Comparison of ENCODE assay signal across 2 cellular contexts in genomic region chr1:167190747-167191237, GRCh38.
A peak's percentile ranks its signal among the peaks of the same experiment; 100 is the strongest.
TF ChIP-seq lines count a peak whose summit lies in the region.

No MANE protein-coding gene starts in this region.

TF ChIP-seq in GM23338, 12 proteins besides CTCF, POLR2A, EP300 and RAD21:
- no peak for TF ChIP-seq EZH2phosphoT487 (IDR thresholded peaks at IDR 0.05; ENCODE audit: unreplicated experiment)
- TF ChIP-seq, protein P1, sequence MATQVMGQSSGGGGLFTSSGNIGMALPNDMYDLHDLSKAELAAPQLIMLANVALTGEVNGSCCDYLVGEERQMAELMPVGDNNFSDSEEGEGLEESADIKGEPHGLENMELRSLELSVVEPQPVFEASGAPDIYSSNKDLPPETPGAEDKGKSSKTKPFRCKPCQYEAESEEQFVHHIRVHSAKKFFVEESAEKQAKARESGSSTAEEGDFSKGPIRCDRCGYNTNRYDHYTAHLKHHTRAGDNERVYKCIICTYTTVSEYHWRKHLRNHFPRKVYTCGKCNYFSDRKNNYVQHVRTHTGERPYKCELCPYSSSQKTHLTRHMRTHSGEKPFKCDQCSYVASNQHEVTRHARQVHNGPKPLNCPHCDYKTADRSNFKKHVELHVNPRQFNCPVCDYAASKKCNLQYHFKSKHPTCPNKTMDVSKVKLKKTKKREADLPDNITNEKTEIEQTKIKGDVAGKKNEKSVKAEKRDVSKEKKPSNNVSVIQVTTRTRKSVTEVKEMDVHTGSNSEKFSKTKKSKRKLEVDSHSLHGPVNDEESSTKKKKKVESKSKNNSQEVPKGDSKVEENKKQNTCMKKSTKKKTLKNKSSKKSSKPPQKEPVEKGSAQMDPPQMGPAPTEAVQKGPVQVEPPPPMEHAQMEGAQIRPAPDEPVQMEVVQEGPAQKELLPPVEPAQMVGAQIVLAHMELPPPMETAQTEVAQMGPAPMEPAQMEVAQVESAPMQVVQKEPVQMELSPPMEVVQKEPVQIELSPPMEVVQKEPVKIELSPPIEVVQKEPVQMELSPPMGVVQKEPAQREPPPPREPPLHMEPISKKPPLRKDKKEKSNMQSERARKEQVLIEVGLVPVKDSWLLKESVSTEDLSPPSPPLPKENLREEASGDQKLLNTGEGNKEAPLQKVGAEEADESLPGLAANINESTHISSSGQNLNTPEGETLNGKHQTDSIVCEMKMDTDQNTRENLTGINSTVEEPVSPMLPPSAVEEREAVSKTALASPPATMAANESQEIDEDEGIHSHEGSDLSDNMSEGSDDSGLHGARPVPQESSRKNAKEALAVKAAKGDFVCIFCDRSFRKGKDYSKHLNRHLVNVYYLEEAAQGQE (IDR thresholded peaks at IDR 0.05; ENCODE audit: unreplicated experiment) = no peak
- no peak for TF ChIP-seq STAT1 (IDR thresholded peaks at IDR 0.05; ENCODE audit: unreplicated experiment)
- no peak for TF ChIP-seq NANOG (IDR thresholded peaks at IDR 0.05; ENCODE audit: borderline replicate concordance)
- TF ChIP-seq POLR2AphosphoS5 (IDR thresholded peaks at IDR 0.05; ENCODE audit: low read depth) = no peak
- TF ChIP-seq ZNF462 (CRISPR knock-in tag; IDR thresholded peaks at IDR 0.05) = no peak
- TF ChIP-seq JUNB (IDR thresholded peaks at IDR 0.05; ENCODE audit: unreplicated experiment) = no peak
- TF ChIP-seq CREB1 (CRISPR knock-in tag; IDR thresholded peaks at IDR 0.05; ENCODE audit: low read depth) = no peak
- TF ChIP-seq ZNF331 (CRISPR knock-in tag; IDR thresholded peaks at IDR 0.05; ENCODE audit: low read depth) = no peak
- no peak for TF ChIP-seq EZH2 (IDR thresholded peaks at IDR 0.05; ENCODE audit: low read depth, unreplicated experiment)
TF ChIP-seq in GM23338: peak in this region for 0.

TF ChIP-seq in K562, 482 proteins besides CTCF, POLR2A, EP300 and RAD21 (continues in another document):
- no peak for TF ChIP-seq ZNF699 (CRISPR knock-in tag; IDR thresholded peaks at IDR 0.05; ENCODE audit: insufficient replicate concordance)
- TF ChIP-seq FOXP1 (CRISPR knock-in tag; IDR thresholded peaks at IDR 0.05) = no peak
- TF ChIP-seq ZNF24 (IDR thresholded peaks at IDR 0.05) = no peak
- no peak for TF ChIP-seq ETV5 (CRISPR knock-in tag; IDR thresholded peaks at IDR 0.05; ENCODE audit: low read depth)
- peak in 1 of 2 experiments; percentile 68 for TF ChIP-seq E2F6 (IDR thresholded peaks at IDR 0.05; ENCODE audit: borderline replicate concordance in 1 of 2, extremely low read depth in 1 of 2, insufficient read depth in 1 of 2, insufficient read length in 1 of 2, low read depth in 1 of 2, low read length in 1 of 2, poor library complexity in 1 of 2, severe bottlenecking in 1 of 2)
- TF ChIP-seq TFE3 (CRISPR knock-in tag; IDR thresholded peaks at IDR 0.05) = no peak
- TF ChIP-seq RFX5 (IDR thresholded peaks at IDR 0.05; ENCODE audit: low read depth, low read length) = no peak
- TF ChIP-seq ZFP30 (CRISPR knock-in tag; IDR thresholded peaks at IDR 0.05; ENCODE audit: borderline replicate concordance) = no peak
- no peak for TF ChIP-seq KDM5B (IDR thresholded peaks at IDR 0.05; ENCODE audit: insufficient replicate concordance, low read depth, low read length)
- TF ChIP-seq, protein P2, sequence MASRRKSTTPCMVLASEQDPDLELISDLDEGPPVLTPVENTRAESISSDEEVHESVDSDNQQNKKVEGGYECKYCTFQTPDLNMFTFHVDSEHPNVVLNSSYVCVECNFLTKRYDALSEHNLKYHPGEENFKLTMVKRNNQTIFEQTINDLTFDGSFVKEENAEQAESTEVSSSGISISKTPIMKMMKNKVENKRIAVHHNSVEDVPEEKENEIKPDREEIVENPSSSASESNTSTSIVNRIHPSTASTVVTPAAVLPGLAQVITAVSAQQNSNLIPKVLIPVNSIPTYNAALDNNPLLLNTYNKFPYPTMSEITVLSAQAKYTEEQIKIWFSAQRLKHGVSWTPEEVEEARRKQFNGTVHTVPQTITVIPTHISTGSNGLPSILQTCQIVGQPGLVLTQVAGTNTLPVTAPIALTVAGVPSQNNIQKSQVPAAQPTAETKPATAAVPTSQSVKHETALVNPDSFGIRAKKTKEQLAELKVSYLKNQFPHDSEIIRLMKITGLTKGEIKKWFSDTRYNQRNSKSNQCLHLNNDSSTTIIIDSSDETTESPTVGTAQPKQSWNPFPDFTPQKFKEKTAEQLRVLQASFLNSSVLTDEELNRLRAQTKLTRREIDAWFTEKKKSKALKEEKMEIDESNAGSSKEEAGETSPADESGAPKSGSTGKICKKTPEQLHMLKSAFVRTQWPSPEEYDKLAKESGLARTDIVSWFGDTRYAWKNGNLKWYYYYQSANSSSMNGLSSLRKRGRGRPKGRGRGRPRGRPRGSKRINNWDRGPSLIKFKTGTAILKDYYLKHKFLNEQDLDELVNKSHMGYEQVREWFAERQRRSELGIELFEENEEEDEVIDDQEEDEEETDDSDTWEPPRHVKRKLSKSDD (conservative IDR thresholded peaks at IDR 0.05; ENCODE audit: low read length) = no peak
- TF ChIP-seq LARP7 (IDR thresholded peaks at IDR 0.05) = no peak
- no peak for TF ChIP-seq ATF3 (IDR thresholded peaks at IDR 0.05)
- no peak for TF ChIP-seq ATF3 (CRISPR knock-in tag; conservative IDR thresholded peaks at IDR 0.05)
- 0 out of 2 replicates have a peak, but pooled peaks have one; percentile 26 for TF ChIP-seq CC2D1A (IDR thresholded peaks at IDR 0.05)
- no peak for TF ChIP-seq BACH1 (tag; IDR thresholded peaks at IDR 0.05)
- peak; percentile 64 for TF ChIP-seq L3MBTL2 (IDR thresholded peaks at IDR 0.05)
- no peak for TF ChIP-seq HNRNPUL1 (IDR thresholded peaks at IDR 0.05; ENCODE audit: low read length)
- TF ChIP-seq, protein P3, sequence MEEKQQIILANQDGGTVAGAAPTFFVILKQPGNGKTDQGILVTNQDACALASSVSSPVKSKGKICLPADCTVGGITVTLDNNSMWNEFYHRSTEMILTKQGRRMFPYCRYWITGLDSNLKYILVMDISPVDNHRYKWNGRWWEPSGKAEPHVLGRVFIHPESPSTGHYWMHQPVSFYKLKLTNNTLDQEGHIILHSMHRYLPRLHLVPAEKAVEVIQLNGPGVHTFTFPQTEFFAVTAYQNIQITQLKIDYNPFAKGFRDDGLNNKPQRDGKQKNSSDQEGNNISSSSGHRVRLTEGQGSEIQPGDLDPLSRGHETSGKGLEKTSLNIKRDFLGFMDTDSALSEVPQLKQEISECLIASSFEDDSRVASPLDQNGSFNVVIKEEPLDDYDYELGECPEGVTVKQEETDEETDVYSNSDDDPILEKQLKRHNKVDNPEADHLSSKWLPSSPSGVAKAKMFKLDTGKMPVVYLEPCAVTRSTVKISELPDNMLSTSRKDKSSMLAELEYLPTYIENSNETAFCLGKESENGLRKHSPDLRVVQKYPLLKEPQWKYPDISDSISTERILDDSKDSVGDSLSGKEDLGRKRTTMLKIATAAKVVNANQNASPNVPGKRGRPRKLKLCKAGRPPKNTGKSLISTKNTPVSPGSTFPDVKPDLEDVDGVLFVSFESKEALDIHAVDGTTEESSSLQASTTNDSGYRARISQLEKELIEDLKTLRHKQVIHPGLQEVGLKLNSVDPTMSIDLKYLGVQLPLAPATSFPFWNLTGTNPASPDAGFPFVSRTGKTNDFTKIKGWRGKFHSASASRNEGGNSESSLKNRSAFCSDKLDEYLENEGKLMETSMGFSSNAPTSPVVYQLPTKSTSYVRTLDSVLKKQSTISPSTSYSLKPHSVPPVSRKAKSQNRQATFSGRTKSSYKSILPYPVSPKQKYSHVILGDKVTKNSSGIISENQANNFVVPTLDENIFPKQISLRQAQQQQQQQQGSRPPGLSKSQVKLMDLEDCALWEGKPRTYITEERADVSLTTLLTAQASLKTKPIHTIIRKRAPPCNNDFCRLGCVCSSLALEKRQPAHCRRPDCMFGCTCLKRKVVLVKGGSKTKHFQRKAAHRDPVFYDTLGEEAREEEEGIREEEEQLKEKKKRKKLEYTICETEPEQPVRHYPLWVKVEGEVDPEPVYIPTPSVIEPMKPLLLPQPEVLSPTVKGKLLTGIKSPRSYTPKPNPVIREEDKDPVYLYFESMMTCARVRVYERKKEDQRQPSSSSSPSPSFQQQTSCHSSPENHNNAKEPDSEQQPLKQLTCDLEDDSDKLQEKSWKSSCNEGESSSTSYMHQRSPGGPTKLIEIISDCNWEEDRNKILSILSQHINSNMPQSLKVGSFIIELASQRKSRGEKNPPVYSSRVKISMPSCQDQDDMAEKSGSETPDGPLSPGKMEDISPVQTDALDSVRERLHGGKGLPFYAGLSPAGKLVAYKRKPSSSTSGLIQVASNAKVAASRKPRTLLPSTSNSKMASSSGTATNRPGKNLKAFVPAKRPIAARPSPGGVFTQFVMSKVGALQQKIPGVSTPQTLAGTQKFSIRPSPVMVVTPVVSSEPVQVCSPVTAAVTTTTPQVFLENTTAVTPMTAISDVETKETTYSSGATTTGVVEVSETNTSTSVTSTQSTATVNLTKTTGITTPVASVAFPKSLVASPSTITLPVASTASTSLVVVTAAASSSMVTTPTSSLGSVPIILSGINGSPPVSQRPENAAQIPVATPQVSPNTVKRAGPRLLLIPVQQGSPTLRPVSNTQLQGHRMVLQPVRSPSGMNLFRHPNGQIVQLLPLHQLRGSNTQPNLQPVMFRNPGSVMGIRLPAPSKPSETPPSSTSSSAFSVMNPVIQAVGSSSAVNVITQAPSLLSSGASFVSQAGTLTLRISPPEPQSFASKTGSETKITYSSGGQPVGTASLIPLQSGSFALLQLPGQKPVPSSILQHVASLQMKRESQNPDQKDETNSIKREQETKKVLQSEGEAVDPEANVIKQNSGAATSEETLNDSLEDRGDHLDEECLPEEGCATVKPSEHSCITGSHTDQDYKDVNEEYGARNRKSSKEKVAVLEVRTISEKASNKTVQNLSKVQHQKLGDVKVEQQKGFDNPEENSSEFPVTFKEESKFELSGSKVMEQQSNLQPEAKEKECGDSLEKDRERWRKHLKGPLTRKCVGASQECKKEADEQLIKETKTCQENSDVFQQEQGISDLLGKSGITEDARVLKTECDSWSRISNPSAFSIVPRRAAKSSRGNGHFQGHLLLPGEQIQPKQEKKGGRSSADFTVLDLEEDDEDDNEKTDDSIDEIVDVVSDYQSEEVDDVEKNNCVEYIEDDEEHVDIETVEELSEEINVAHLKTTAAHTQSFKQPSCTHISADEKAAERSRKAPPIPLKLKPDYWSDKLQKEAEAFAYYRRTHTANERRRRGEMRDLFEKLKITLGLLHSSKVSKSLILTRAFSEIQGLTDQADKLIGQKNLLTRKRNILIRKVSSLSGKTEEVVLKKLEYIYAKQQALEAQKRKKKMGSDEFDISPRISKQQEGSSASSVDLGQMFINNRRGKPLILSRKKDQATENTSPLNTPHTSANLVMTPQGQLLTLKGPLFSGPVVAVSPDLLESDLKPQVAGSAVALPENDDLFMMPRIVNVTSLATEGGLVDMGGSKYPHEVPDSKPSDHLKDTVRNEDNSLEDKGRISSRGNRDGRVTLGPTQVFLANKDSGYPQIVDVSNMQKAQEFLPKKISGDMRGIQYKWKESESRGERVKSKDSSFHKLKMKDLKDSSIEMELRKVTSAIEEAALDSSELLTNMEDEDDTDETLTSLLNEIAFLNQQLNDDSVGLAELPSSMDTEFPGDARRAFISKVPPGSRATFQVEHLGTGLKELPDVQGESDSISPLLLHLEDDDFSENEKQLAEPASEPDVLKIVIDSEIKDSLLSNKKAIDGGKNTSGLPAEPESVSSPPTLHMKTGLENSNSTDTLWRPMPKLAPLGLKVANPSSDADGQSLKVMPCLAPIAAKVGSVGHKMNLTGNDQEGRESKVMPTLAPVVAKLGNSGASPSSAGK (IDR thresholded peaks at IDR 0.05) = peak; percentile 36
- no peak for TF ChIP-seq KAT2B (IDR thresholded peaks at IDR 0.05; ENCODE audit: low read depth, low read length)
- TF ChIP-seq MYNN (IDR thresholded peaks at IDR 0.05) = no peak
- no peak for TF ChIP-seq MYNN (CRISPR knock-in tag; IDR thresholded peaks at IDR 0.05)
- no peak for TF ChIP-seq KLF10 (CRISPR knock-in tag; IDR thresholded peaks at IDR 0.05)
- 0 out of 2 replicates have a peak, but pooled peaks have one; percentile 27 for TF ChIP-seq GABPB1 (CRISPR knock-in tag; IDR thresholded peaks at IDR 0.05)
- TF ChIP-seq, protein P4, sequence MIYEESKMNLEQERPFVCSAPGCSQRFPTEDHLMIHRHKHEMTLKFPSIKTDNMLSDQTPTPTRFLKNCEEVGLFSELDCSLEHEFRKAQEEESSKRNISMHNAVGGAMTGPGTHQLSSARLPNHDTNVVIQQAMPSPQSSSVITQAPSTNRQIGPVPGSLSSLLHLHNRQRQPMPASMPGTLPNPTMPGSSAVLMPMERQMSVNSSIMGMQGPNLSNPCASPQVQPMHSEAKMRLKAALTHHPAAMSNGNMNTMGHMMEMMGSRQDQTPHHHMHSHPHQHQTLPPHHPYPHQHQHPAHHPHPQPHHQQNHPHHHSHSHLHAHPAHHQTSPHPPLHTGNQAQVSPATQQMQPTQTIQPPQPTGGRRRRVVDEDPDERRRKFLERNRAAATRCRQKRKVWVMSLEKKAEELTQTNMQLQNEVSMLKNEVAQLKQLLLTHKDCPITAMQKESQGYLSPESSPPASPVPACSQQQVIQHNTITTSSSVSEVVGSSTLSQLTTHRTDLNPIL (CRISPR knock-in tag; IDR thresholded peaks at IDR 0.05) = no peak
- TF ChIP-seq FIP1L1 (IDR thresholded peaks at IDR 0.05; ENCODE audit: low read depth, low read length, poor library complexity, severe bottlenecking) = no peak
- TF ChIP-seq POLR2G (IDR thresholded peaks at IDR 0.05; ENCODE audit: low read depth, low read length) = no peak
- TF ChIP-seq YBX1 (IDR thresholded peaks at IDR 0.05) = no peak
- no peak for TF ChIP-seq SRF (CRISPR knock-in tag; IDR thresholded peaks at IDR 0.05)
- no peak for TF ChIP-seq ZNF133 (CRISPR knock-in tag; IDR thresholded peaks at IDR 0.05)
- TF ChIP-seq ZBTB8A (IDR thresholded peaks at IDR 0.05; ENCODE audit: partially characterized antibody) = no peak
